In the genomic region with DNA sequence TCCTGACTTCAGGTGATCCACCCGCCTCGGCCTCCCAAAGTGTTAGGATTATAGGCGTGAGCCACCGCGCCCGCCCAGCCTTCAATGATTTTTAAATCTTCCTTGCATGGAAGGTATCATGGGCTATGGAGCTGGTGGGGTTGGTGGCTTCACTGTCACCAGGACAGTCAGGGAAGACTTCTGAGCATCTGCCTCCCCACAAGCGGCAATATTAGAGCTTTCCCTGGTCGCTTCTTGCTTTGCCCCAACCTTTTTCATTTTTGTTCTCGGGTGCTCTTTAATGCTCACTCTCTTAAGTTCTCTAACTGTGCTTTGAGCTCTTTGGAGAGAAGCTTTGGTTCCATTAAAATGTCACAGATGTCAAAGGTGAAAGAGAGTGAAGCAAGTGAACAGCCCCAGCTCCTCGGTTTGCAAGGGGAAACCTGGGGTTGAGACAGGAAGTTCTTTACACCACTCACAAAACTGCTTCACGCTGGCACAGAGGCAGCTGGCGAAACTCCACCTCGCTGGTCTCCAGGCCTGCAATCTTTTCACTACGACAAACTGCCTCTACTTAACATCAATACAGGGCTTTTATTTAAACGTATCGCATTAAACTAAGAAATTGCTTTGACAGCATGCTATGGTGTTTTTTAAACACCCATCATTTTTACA, we compare ENCODE assay signal across 9 cellular contexts.
DNase-seq lines count a peak whose midpoint lies in the region; ATAC-seq lines count a peak whose summit lies in the region.
"Had no signal": no experiment of that assay in that cellular context is flagged by ENCODE, and none has a peak within 500 bp of the region (broad histone marks: within the 10 kb centered on the region; RNA-seq: fewer than 3 reads in every experiment).

No MANE protein-coding gene starts in this region.

- intact Hi-C loops in sciatic nerve (cut with DNase I): no loop called here

- peak; percentile 13 for DNase-seq in stimulated activated CD4-positive, alpha-beta T cell treated with anti-CD3 and anti-CD28 coated beads, Interleukin-1b, Interleukin-23, amount 100 ng/mL, for 48 hours
- no peak for DNase-seq in stimulated activated CD4-positive, alpha-beta T cell treated with anti-CD3 and anti-CD28 coated beads, Interleukin-4, amount 100 ng/mL, for 4 hours
- DNase-seq in UCSD-AML1 (lab: John Stamatoyannopoulos, UW; ENCODE audit: unreplicated experiment): peak; percentile 29
- no peak for DNase-seq in sciatic nerve (ENCODE audit: low spot score)
- DNase-seq in HuH-7 (ENCODE audit: low spot score): no peak
- no peak for DNase-seq in NCI-H1930 (lab: John Stamatoyannopoulos, UW)

- ATAC-seq in HG03097 (IDR thresholded peaks at IDR 0.05; ENCODE audit: low FRiP score, unreplicated experiment) (peak; percentile 83), HG02852 (IDR thresholded peaks at IDR 0.05; ENCODE audit: unreplicated experiment) (no peak), sciatic nerve (no peak)
- ATAC-seq: Panc1 had no signal

Comparison
In these comparisons a context has a peak if more than half of its experiments do, and no peak if none do; other contexts are left out.
1. DNase-seq: peak in stimulated activated CD4-positive, alpha-beta T cell treated with anti-CD3 and anti-CD28 coated beads, Interleukin-1b, Interleukin-23, amount 100 ng/mL, for 48 hours (single experiment) and UCSD-AML1 (single experiment); none in stimulated activated CD4-positive, alpha-beta T cell treated with anti-CD3 and anti-CD28 coated beads, Interleukin-4, amount 100 ng/mL, for 4 hours (0 of 2), sciatic nerve (single experiment), HuH-7 (single experiment) and NCI-H1930 (0 of 2).